8 cellular contexts compared by ENCODE assay signal in genomic region chr4:78645853-78646757, GRCh38.
DNase-seq lines count a peak whose midpoint lies in the region; ATAC-seq and TF ChIP-seq lines count a peak whose summit lies in the region.

No MANE protein-coding gene starts in this region.

- no peaks in the 10 kb centered on the region for H3K27me3 Mint-ChIP-seq in dendritic cell treated with granulocyte-macrophage colony-stimulating factor and Interleukin-4, amounts not matched to agents 40 ng/mL and 50 ng/mL, for 4 days
- no peaks in the 10 kb centered on the region for H3K27me3 Mint-ChIP-seq in memory B cell

- peak overlapping the region; percentile 66 for H3K4me3 Mint-ChIP-seq in dendritic cell treated with granulocyte-macrophage colony-stimulating factor and Interleukin-4, amounts not matched to agents 40 ng/mL and 50 ng/mL, for 4 days
- no peak overlapping the region for H3K4me3 Mint-ChIP-seq in memory B cell

- no peak overlapping the region for H3K4me3 ChIP-seq in transverse colon

- peaks cover 7 to 57% (median 24%) of the 10 kb centered on the region in 4 donors for H3K4me1 ChIP-seq in transverse colon

- in situ Hi-C loops in transverse colon (cut with MboI; ENCODE audit: low pct_ligation_motif_present in 1 of 4, low pct_unique_long_range_greater_than_20kb in 1 of 4, low sequenced_read_pairs in 3 of 4): no loop called here

- peak overlapping the region; percentile 94 for H3K27ac Mint-ChIP-seq in dendritic cell treated with granulocyte-macrophage colony-stimulating factor and Interleukin-4, amounts not matched to agents 40 ng/mL and 50 ng/mL, for 4 days
- H3K27ac Mint-ChIP-seq in memory B cell: peak overlapping the region; percentile 67

- peaks cover 28% of the 10 kb centered on the region for H3K36me3 Mint-ChIP-seq in dendritic cell treated with granulocyte-macrophage colony-stimulating factor and Interleukin-4, amounts not matched to agents 40 ng/mL and 50 ng/mL, for 4 days (ENCODE audit: low read depth)
- H3K36me3 Mint-ChIP-seq in memory B cell: no peaks in the 10 kb centered on the region

- WGBS in transverse colon (ENCODE audit: low coverage in 1 of 2), 2 donors: 25 to 47% methylated on average over 8 to 10 of the region's 10 CpGs

- TF ChIP-seq CTCF in transverse colon (IDR thresholded peaks at IDR 0.05): no peak

- H3K27ac ChIP-seq in transverse colon: peak overlapping the region; percentile 75 to 82 (median 78)

- intact Hi-C loops in dendritic cell treated with granulocyte-macrophage colony-stimulating factor and Interleukin-4, amounts not matched to agents 40 ng/mL and 50 ng/mL, for 4 days (cut with micrococcal nuclease): loop anchor here (1.0 kb wide), 2 partner anchors 11 to 130 kb away; partner anchors contain the start of gene BMP2K
- intact Hi-C loops in transverse colon (cut with DNase I; ENCODE audit: low total_unique reads): no loop called here

- peaks cover 72% of the 10 kb centered on the region for H3K4me1 Mint-ChIP-seq in dendritic cell treated with granulocyte-macrophage colony-stimulating factor and Interleukin-4, amounts not matched to agents 40 ng/mL and 50 ng/mL, for 4 days (ENCODE audit: low read depth)
- peaks cover 51% of the 10 kb centered on the region for H3K4me1 Mint-ChIP-seq in memory B cell

- no peaks in the 10 kb centered on the region for H3K27me3 ChIP-seq in transverse colon

- H3K36me3 ChIP-seq in transverse colon: no peaks in the 10 kb centered on the region

- ATAC-seq in GM21515 (IDR thresholded peaks at IDR 0.05; ENCODE audit: unreplicated experiment) (peak; percentile 45), memory B cell (ENCODE audit: low read depth) (no peak), HG02798 (IDR thresholded peaks at IDR 0.05; ENCODE audit: poor library complexity, unreplicated experiment) (no peak), GM18520 (IDR thresholded peaks at IDR 0.05; ENCODE audit: unreplicated experiment) (no peak)

- H3K9me3 ChIP-seq in transverse colon: no peaks in the 10 kb centered on the region

- DNase-seq in NCI-H460 (ENCODE audit: extremely low read depth, low read depth) (peak; percentile 55), memory B cell (ENCODE audit: low spot score in 2 of 2) (no peak), transverse colon (peak; percentile 70), HuH-7.5 (ENCODE audit: low spot score) (no peak)

- TF ChIP-seq EP300 in transverse colon (IDR thresholded peaks at IDR 0.05; ENCODE audit: low read depth): no peak

- no peaks in the 10 kb centered on the region for H3K9me3 Mint-ChIP-seq in dendritic cell treated with granulocyte-macrophage colony-stimulating factor and Interleukin-4, amounts not matched to agents 40 ng/mL and 50 ng/mL, for 4 days
- H3K9me3 Mint-ChIP-seq in memory B cell: no peaks in the 10 kb centered on the region

- no peak for TF ChIP-seq POLR2A in transverse colon (IDR thresholded peaks at IDR 0.05)

Comparison
In these comparisons a context has a peak if more than half of its experiments do, and no peak if none do; other contexts are left out.
1. DNase-seq: peak in NCI-H460 (single experiment) and transverse colon (single experiment); none in memory B cell (0 of 2) and HuH-7.5 (single experiment).